In genomic region chr2:42931818-42932195, GRCh38 we compare ENCODE assay signal across 1 cellular context.
TF ChIP-seq lines count a peak whose summit lies in the region.

No MANE protein-coding gene starts in this region.

TF ChIP-seq in HEK293, 187 proteins besides CTCF, POLR2A, EP300 and RAD21 (continued from another document):
- TF ChIP-seq, protein P1, sequence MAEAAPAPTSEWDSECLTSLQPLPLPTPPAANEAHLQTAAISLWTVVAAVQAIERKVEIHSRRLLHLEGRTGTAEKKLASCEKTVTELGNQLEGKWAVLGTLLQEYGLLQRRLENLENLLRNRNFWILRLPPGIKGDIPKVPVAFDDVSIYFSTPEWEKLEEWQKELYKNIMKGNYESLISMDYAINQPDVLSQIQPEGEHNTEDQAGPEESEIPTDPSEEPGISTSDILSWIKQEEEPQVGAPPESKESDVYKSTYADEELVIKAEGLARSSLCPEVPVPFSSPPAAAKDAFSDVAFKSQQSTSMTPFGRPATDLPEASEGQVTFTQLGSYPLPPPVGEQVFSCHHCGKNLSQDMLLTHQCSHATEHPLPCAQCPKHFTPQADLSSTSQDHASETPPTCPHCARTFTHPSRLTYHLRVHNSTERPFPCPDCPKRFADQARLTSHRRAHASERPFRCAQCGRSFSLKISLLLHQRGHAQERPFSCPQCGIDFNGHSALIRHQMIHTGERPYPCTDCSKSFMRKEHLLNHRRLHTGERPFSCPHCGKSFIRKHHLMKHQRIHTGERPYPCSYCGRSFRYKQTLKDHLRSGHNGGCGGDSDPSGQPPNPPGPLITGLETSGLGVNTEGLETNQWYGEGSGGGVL (tag by site-specific recombination; IDR thresholded peaks at IDR 0.05): no peak
- TF ChIP-seq ZNF629 (tag by site-specific recombination; IDR thresholded peaks at IDR 0.05) (no peak), SP7 (tag by site-specific recombination; IDR thresholded peaks at IDR 0.05) (no peak), ZFP3 (tag by site-specific recombination; IDR thresholded peaks at IDR 0.05; ENCODE audit: low read depth) (no peak), PRDM10 (tag by site-specific recombination; IDR thresholded peaks at IDR 0.05) (peak; percentile 86), EGR2 (tag by site-specific recombination; IDR thresholded peaks at IDR 0.05; ENCODE audit: low read depth) (no peak)
- TF ChIP-seq, protein P2, sequence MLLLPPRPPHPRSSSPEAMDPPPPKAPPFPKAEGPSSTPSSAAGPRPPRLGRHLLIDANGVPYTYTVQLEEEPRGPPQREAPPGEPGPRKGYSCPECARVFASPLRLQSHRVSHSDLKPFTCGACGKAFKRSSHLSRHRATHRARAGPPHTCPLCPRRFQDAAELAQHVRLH (tag by site-specific recombination; IDR thresholded peaks at IDR 0.05): no peak
- TF ChIP-seq, protein P3, sequence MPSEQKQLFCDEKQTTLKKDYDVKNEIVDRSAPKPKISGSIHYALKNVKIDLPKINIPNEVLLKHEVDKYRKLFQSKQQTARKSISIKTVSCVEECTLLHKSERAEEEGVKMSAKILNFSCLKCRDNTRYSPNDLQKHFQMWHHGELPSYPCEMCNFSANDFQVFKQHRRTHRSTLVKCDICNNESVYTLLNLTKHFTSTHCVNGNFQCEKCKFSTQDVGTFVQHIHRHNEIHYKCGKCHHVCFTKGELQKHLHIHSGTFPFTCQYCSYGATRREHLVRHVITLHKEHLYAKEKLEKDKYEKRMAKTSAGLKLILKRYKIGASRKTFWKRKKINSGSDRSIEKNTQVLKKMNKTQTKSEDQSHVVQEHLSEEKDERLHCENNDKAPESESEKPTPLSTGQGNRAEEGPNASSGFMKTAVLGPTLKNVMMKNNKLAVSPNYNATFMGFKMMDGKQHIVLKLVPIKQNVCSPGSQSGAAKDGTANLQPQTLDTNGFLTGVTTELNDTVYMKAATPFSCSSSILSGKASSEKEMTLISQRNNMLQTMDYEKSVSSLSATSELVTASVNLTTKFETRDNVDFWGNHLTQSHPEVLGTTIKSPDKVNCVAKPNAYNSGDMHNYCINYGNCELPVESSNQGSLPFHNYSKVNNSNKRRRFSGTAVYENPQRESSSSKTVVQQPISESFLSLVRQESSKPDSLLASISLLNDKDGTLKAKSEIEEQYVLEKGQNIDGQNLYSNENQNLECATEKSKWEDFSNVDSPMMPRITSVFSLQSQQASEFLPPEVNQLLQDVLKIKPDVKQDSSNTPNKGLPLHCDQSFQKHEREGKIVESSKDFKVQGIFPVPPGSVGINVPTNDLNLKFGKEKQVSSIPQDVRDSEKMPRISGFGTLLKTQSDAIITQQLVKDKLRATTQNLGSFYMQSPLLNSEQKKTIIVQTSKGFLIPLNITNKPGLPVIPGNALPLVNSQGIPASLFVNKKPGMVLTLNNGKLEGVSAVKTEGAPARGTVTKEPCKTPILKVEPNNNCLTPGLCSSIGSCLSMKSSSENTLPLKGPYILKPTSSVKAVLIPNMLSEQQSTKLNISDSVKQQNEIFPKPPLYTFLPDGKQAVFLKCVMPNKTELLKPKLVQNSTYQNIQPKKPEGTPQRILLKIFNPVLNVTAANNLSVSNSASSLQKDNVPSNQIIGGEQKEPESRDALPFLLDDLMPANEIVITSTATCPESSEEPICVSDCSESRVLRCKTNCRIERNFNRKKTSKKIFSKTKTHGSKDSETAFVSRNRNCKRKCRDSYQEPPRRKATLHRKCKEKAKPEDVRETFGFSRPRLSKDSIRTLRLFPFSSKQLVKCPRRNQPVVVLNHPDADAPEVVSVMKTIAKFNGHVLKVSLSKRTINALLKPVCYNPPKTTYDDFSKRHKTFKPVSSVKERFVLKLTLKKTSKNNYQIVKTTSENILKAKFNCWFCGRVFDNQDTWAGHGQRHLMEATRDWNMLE (tag by site-specific recombination; conservative IDR thresholded peaks at IDR 0.05; ENCODE audit: low read depth): no peak
TF ChIP-seq in HEK293: peak in this region for 4.
